ENCODE assay signal across 1 cellular context in the genomic region with DNA sequence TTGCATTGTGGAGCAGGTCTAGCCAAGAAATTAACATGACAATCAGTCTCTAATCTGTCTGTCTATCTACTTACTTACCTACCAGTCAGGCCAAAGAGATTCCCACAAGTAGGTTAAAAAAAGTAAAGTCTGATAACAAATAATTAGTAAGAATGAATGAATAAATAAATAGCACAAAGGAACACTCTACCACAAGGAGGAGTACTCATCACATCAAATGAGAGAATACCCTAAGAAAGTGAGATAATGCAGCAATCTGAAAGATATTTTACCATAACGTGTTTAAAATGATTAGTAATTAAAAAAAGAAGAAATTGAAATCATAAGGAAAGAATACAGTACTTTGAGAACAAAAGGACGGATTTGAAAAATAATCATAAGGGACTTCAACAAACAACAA.
TF ChIP-seq lines count a peak whose summit lies in the region.

No MANE protein-coding gene starts in this region.

TF ChIP-seq in GM23338, 12 proteins besides CTCF, POLR2A, EP300 and RAD21 (continued from another document):
- TF ChIP-seq ETS1 (IDR thresholded peaks at IDR 0.05) (no peak), ZNF331 (CRISPR knock-in tag; IDR thresholded peaks at IDR 0.05; ENCODE audit: low read depth) (no peak)
- TF ChIP-seq, protein P1, sequence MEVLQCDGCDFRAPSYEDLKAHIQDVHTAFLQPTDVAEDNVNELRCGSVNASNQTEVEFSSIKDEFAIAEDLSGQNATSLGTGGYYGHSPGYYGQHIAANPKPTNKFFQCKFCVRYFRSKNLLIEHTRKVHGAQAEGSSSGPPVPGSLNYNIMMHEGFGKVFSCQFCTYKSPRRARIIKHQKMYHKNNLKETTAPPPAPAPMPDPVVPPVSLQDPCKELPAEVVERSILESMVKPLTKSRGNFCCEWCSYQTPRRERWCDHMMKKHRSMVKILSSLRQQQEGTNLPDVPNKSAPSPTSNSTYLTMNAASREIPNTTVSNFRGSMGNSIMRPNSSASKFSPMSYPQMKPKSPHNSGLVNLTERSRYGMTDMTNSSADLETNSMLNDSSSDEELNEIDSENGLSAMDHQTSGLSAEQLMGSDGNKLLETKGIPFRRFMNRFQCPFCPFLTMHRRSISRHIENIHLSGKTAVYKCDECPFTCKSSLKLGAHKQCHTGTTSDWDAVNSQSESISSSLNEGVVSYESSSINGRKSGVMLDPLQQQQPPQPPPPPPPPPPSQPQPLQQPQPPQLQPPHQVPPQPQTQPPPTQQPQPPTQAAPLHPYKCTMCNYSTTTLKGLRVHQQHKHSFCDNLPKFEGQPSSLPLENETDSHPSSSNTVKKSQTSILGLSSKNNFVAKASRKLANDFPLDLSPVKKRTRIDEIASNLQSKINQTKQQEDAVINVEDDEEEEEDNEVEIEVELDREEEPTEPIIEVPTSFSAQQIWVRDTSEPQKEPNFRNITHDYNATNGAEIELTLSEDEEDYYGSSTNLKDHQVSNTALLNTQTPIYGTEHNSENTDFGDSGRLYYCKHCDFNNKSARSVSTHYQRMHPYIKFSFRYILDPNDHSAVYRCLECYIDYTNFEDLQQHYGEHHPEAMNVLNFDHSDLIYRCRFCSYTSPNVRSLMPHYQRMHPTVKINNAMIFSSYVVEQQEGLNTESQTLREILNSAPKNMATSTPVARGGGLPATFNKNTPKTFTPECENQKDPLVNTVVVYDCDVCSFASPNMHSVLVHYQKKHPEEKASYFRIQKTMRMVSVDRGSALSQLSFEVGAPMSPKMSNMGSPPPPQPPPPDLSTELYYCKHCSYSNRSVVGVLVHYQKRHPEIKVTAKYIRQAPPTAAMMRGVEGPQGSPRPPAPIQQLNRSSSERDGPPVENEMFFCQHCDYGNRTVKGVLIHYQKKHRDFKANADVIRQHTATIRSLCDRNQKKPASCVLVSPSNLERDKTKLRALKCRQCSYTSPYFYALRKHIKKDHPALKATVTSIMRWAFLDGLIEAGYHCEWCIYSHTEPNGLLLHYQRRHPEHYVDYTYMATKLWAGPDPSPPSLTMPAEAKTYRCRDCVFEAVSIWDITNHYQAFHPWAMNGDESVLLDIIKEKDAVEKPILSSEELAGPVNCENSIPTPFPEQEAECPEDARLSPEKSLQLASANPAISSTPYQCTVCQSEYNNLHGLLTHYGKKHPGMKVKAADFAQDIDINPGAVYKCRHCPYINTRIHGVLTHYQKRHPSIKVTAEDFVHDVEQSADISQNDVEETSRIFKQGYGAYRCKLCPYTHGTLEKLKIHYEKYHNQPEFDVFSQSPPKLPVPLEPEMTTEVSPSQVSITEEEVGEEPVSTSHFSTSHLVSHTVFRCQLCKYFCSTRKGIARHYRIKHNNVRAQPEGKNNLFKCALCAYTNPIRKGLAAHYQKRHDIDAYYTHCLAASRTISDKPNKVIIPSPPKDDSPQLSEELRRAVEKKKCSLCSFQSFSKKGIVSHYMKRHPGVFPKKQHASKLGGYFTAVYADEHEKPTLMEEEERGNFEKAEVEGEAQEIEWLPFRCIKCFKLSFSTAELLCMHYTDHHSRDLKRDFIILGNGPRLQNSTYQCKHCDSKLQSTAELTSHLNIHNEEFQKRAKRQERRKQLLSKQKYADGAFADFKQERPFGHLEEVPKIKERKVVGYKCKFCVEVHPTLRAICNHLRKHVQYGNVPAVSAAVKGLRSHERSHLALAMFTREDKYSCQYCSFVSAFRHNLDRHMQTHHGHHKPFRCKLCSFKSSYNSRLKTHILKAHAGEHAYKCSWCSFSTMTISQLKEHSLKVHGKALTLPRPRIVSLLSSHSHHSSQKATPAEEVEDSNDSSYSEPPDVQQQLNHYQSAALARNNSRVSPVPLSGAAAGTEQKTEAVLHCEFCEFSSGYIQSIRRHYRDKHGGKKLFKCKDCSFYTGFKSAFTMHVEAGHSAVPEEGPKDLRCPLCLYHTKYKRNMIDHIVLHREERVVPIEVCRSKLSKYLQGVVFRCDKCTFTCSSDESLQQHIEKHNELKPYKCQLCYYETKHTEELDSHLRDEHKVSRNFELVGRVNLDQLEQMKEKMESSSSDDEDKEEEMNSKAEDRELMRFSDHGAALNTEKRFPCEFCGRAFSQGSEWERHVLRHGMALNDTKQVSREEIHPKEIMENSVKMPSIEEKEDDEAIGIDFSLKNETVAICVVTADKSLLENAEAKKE (CRISPR knock-in tag; IDR thresholded peaks at IDR 0.05) = no peak
